20 cellular contexts compared by ENCODE assay signal in the genomic region with DNA sequence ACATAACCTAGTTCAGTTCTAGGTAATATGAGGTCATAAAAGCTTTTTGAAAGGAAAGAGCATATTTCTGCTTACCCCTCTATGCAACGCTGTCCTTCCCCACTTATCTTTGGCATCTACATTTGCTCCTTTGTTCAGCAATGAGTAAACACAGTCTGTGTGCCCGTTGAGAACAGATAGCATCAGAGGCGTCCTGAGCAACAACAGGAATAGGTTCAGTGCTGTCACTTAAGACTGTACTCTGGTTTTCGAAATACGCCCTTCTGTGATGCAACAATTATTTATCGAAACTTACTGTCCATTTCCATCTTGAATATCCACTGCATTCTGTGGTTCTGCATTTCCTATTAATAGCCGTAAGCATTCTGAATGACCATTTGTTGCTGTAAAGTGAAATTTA.
DNase-seq lines count a peak whose midpoint lies in the region; ATAC-seq and TF ChIP-seq lines count a peak whose summit lies in the region.
"Had no signal": no experiment of that assay in that cellular context is flagged by ENCODE, and none has a peak within 500 bp of the region (broad histone marks: within the 10 kb centered on the region; RNA-seq: fewer than 3 reads in every experiment).

No MANE protein-coding gene starts in this region.

- no peak overlapping the region for H3K27ac ChIP-seq in DND-41 (ENCODE audit: low read length)
- H3K27ac ChIP-seq in parathyroid adenoma = peak overlapping the region; percentile 25
- H3K27ac ChIP-seq in heart right ventricle = no peak overlapping the region
- H3K27ac ChIP-seq: breast epithelium, esophagus muscularis mucosa, pancreas, SK-N-MC, thoracic aorta had no signal

- no peak overlapping the region for H3K27ac Mint-ChIP-seq in activated T-helper 2 cell treated with anti-CD3 and anti-CD28 coated beads, Interferon-gamma antibody, Interleukin-2, Interleukin-4, amounts not matched to agents 10 μg/mL and 5 μg/mL and 100 μg/mL, durations not matched to agents 14 hours and 24 hours and 36 hours
- H3K27ac Mint-ChIP-seq: activated naive CD8-positive, alpha-beta T cell treated with anti-CD3 and anti-CD28 coated beads, Interleukin-2, amount 10 ng/mL, durations not matched to agents 7 days and 5 days had no signal

- no peak for DNase-seq in DND-41
- peak; percentile 25 for DNase-seq in MV-4-11 (lab: John Stamatoyannopoulos, UW)
- peak; percentile 20 for DNase-seq in activated T-helper 2 cell treated with anti-CD3 and anti-CD28 coated beads, Interferon-gamma antibody, Interleukin-2, Interleukin-4, amounts not matched to agents 10 μg/mL and 5 μg/mL and 100 μg/mL, durations not matched to agents 14 hours and 24 hours and 36 hours (ENCODE audit: low spot score)
- DNase-seq in DMS53 treated with DMSO at 0.1 percent for 48 hours (lab: John Stamatoyannopoulos, UW; ENCODE audit: unreplicated experiment) = no peak
- DNase-seq in heart right ventricle = no peak
- no peak for DNase-seq in nucleus accumbens (lab: John Stamatoyannopoulos, UW)
- DNase-seq: activated CD4-positive, alpha-beta T cell treated with anti-CD3 and anti-CD28 coated beads, Interleukin-2, amount 50 U/mL, for 48 hours; activated naive CD8-positive, alpha-beta T cell treated with anti-CD3 and anti-CD28 coated beads, Interleukin-2, amount 10 ng/mL, durations not matched to agents 7 days and 5 days; activated T-cell treated with anti-CD3 and anti-CD28 coated beads, Interleukin-2, amount 50 U/mL, for 4 hours; GOT3; NCI-H1105 treated with DMSO at 0.1 percent for 48 hours; NCI-H510A; pancreas; small intestine had no signal

- H3K27me3 ChIP-seq in DND-41 (ENCODE audit: insufficient read depth, low read length, poor library complexity) (no peaks in the 10 kb centered on the region), parathyroid adenoma (ENCODE audit: control insufficient read depth, insufficient read depth, low read length) (no peaks in the 10 kb centered on the region), heart right ventricle (no peaks in the 10 kb centered on the region)
- H3K27me3 ChIP-seq: BLaER1 treated with 17β-estradiol and CSF1 and Interleukin-3, amounts not matched to agents 10 nM and 100 nM; breast epithelium; esophagus muscularis mucosa; pancreas had no signal

- WGBS in heart right ventricle, 2 donors = 87 to 90% methylated on average over 7 of the region's 7 CpGs

- peaks cover 100% of the 10 kb centered on the region for H3K36me3 ChIP-seq in DND-41 (ENCODE audit: insufficient read depth, low read length)
- H3K36me3 ChIP-seq in parathyroid adenoma (ENCODE audit: control insufficient read depth, insufficient read depth, low read length) = no peaks in the 10 kb centered on the region
- peaks cover 0 to 81% (median 8%) of the 10 kb centered on the region in 9 donors for H3K36me3 ChIP-seq in heart right ventricle
- H3K36me3 ChIP-seq: breast epithelium had no signal

- no peaks in the 10 kb centered on the region for H3K9me3 Mint-ChIP-seq in activated T-helper 2 cell treated with anti-CD3 and anti-CD28 coated beads, Interferon-gamma antibody, Interleukin-2, Interleukin-4, amounts not matched to agents 10 μg/mL and 5 μg/mL and 100 μg/mL, durations not matched to agents 14 hours and 24 hours and 36 hours
- H3K9me3 Mint-ChIP-seq: activated naive CD8-positive, alpha-beta T cell treated with anti-CD3 and anti-CD28 coated beads, Interleukin-2, amount 10 ng/mL, durations not matched to agents 7 days and 5 days; activated T-cell treated with anti-CD3 and anti-CD28 coated beads, Interleukin-2, amount 50 U/mL, for 4 hours had no signal

- no peak overlapping the region for H3K4me3 Mint-ChIP-seq in activated T-helper 2 cell treated with anti-CD3 and anti-CD28 coated beads, Interferon-gamma antibody, Interleukin-2, Interleukin-4, amounts not matched to agents 10 μg/mL and 5 μg/mL and 100 μg/mL, durations not matched to agents 14 hours and 24 hours and 36 hours (ENCODE audit: low read depth)
- H3K4me3 Mint-ChIP-seq: activated naive CD8-positive, alpha-beta T cell treated with anti-CD3 and anti-CD28 coated beads, Interleukin-2, amount 10 ng/mL, durations not matched to agents 7 days and 5 days; activated T-cell treated with anti-CD3 and anti-CD28 coated beads, Interleukin-2, amount 50 U/mL, for 4 hours had no signal

- H4K20me1 ChIP-seq in DND-41 (ENCODE audit: insufficient read depth, low read length) = no peaks in the 10 kb centered on the region
- H4K20me1 ChIP-seq: BLaER1 treated with 17β-estradiol and CSF1 and Interleukin-3, amounts not matched to agents 10 nM and 100 nM had no signal

- ATAC-seq in DND-41 (ENCODE audit: insufficient read depth, low read depth) = peak; percentile 52; the same call in 1 of the 3 replicates
- no peak for ATAC-seq in heart right ventricle
- ATAC-seq: pancreas had no signal

- H2AFZ ChIP-seq in DND-41 (ENCODE audit: low read depth, low read length) (no peak overlapping the region), parathyroid adenoma (no peak overlapping the region)

- intact Hi-C loops in activated T-helper 2 cell treated with anti-CD3 and anti-CD28 coated beads, Interferon-gamma antibody, Interleukin-2, Interleukin-4, amounts not matched to agents 10 μg/mL and 5 μg/mL and 100 μg/mL, durations not matched to agents 14 hours and 24 hours and 36 hours (cut with micrococcal nuclease) = loop anchor here (2.0 to 5.0 kb wide), 2 partner anchors 49 to 126 kb away; no protein-coding TSS in a partner anchor
- intact Hi-C loops in heart right ventricle (cut with DNase I) = loop anchor here in 1 of 10 donors (10.0 kb wide), 1 partner anchor 51 kb away; no protein-coding TSS in a partner anchor

- TF ChIP-seq CTCF in DND-41 (IDR thresholded peaks at IDR 0.05; ENCODE audit: borderline replicate concordance, extremely low read depth, low read length, poor library complexity, severe bottlenecking) (no peak), parathyroid adenoma (IDR thresholded peaks at IDR 0.05) (no peak), heart right ventricle (IDR thresholded peaks at IDR 0.05) (no peak)

- H3K79me2 ChIP-seq in DND-41 (ENCODE audit: insufficient read depth, low read length) (no peaks in the 10 kb centered on the region), parathyroid adenoma (no peaks in the 10 kb centered on the region)

- H3K9me3 ChIP-seq in DND-41 (ENCODE audit: insufficient read depth, low read length, severe bottlenecking) (no peaks in the 10 kb centered on the region), parathyroid adenoma (ENCODE audit: control insufficient read depth, low read length) (no peaks in the 10 kb centered on the region), heart right ventricle (no peaks in the 10 kb centered on the region)
- H3K9me3 ChIP-seq: BLaER1 treated with 17β-estradiol and CSF1 and Interleukin-3, amounts not matched to agents 10 nM and 100 nM; breast epithelium; esophagus muscularis mucosa; pancreas; thoracic aorta had no signal

- no peaks in the 10 kb centered on the region for H3K27me3 Mint-ChIP-seq in activated T-helper 2 cell treated with anti-CD3 and anti-CD28 coated beads, Interferon-gamma antibody, Interleukin-2, Interleukin-4, amounts not matched to agents 10 μg/mL and 5 μg/mL and 100 μg/mL, durations not matched to agents 14 hours and 24 hours and 36 hours (ENCODE audit: low read depth)
- H3K27me3 Mint-ChIP-seq: activated naive CD8-positive, alpha-beta T cell treated with anti-CD3 and anti-CD28 coated beads, Interleukin-2, amount 10 ng/mL, durations not matched to agents 7 days and 5 days had no signal

- H3K36me3 Mint-ChIP-seq in activated T-helper 2 cell treated with anti-CD3 and anti-CD28 coated beads, Interferon-gamma antibody, Interleukin-2, Interleukin-4, amounts not matched to agents 10 μg/mL and 5 μg/mL and 100 μg/mL, durations not matched to agents 14 hours and 24 hours and 36 hours (ENCODE audit: low read depth) = peaks cover 73% of the 10 kb centered on the region

- H3K4me1 ChIP-seq in DND-41 (ENCODE audit: insufficient read depth, low read length) (no peaks in the 10 kb centered on the region), parathyroid adenoma (peaks cover 25% of the 10 kb centered on the region), heart right ventricle (peaks cover 0 to 25% (median 14%) of the 10 kb centered on the region in 9 donors)
- H3K4me1 ChIP-seq: breast epithelium had no signal

- H3K4me1 Mint-ChIP-seq in activated T-helper 2 cell treated with anti-CD3 and anti-CD28 coated beads, Interferon-gamma antibody, Interleukin-2, Interleukin-4, amounts not matched to agents 10 μg/mL and 5 μg/mL and 100 μg/mL, durations not matched to agents 14 hours and 24 hours and 36 hours (ENCODE audit: low read depth) = peaks cover 35% of the 10 kb centered on the region
- H3K4me1 Mint-ChIP-seq: activated naive CD8-positive, alpha-beta T cell treated with anti-CD3 and anti-CD28 coated beads, Interleukin-2, amount 10 ng/mL, durations not matched to agents 7 days and 5 days had no signal

- no peak overlapping the region for H3K4me2 ChIP-seq in DND-41 (ENCODE audit: insufficient read depth, low read length)
- peak overlapping the region; percentile 27 for H3K4me2 ChIP-seq in parathyroid adenoma (ENCODE audit: low read length)

- H3K4me3 ChIP-seq in DND-41 (ENCODE audit: low read depth in 1 of 2, low read length in 2 of 2) (no peak overlapping the region), parathyroid adenoma (ENCODE audit: low read depth, low read length) (no peak overlapping the region), heart right ventricle (no peak overlapping the region)
- H3K4me3 ChIP-seq: BLaER1 treated with 17β-estradiol and CSF1 and Interleukin-3, amounts not matched to agents 10 nM and 100 nM; breast epithelium; esophagus muscularis mucosa; pancreas; SK-N-MC; thoracic aorta had no signal

- H3K9ac ChIP-seq in DND-41 (ENCODE audit: low read depth, low read length) (no peak overlapping the region), parathyroid adenoma (no peak overlapping the region)
- H3K9ac ChIP-seq: BLaER1 treated with 17β-estradiol and CSF1 and Interleukin-3, amounts not matched to agents 10 nM and 100 nM had no signal

Comparison
In these comparisons a context has a peak if more than half of its experiments do, and no peak if none do; other contexts are left out.
1. DNase-seq: peak in MV-4-11 (single experiment) and activated T-helper 2 cell treated with anti-CD3 and anti-CD28 coated beads, Interferon-gamma antibody, Interleukin-2, Interleukin-4, amounts not matched to agents 10 μg/mL and 5 μg/mL and 100 μg/mL, durations not matched to agents 14 hours and 24 hours and 36 hours (single experiment); none in DND-41 (single experiment), DMS53 treated with DMSO at 0.1 percent for 48 hours (single experiment), heart right ventricle (0 of 2) and nucleus accumbens (0 of 56).